26 cellular contexts compared by ENCODE assay signal in the genomic region with DNA sequence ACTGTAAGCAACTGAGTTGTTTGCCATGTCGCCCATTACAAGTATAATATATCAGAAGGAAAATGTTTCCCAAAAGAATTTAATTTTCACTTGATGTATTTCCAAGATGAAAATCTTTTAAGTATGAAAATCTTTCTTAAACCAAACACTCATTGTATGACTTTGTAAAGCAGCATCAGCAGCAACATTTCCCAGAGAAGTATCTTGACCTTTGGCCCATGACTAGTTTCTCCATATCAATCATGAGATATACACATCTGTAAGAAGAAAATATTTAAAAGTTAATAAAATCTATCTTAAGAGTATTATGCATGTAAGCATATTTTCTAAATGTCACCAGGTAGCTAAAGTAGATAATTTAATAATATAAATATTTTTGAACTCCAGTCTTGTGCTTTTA.
"Had no signal": no experiment of that assay in that cellular context is flagged by ENCODE, and none has a peak within 500 bp of the region (broad histone marks: within the 10 kb centered on the region; RNA-seq: fewer than 3 reads in every experiment).

No MANE protein-coding gene starts in this region.

- H3K9me3 Mint-ChIP-seq: activated naive CD4-positive, alpha-beta T cell treated with anti-CD3 and anti-CD28 coated beads, Interleukin-2, amount 50 U/mL, for 24 hours; activated T-cell treated with anti-CD3 and anti-CD28 coated beads, Interleukin-2, amount 50 U/mL, for 4 hours; naive B cell had no signal

- H3K27ac Mint-ChIP-seq: activated CD4-positive, alpha-beta memory T cell treated with anti-CD3 and anti-CD28 coated beads, Interleukin-2, amount 10 ng/mL, durations not matched to agents 7 days and 5 days; activated CD4-positive, alpha-beta T cell treated with anti-CD3 and anti-CD28 coated beads, Interleukin-2, amount 10 ng/mL, durations not matched to agents 7 days and 5 days; activated naive CD4-positive, alpha-beta T cell treated with anti-CD3 and anti-CD28 coated beads, Interleukin-2, amount 50 U/mL, for 24 hours; activated naive CD8-positive, alpha-beta T cell treated with anti-CD3 and anti-CD28 coated beads, Interleukin-2, amount 50 U/mL, for 24 hours; activated T-helper 2 cell treated with anti-CD3 and anti-CD28 coated beads, Interferon-gamma antibody, Interleukin-2, Interleukin-4, amounts not matched to agents 10 μg/mL and 5 μg/mL and 100 μg/mL, durations not matched to agents 14 hours and 24 hours and 36 hours; nephron progenitor cell; progenitor cell of endocrine pancreas had no signal

- H3K36me3 ChIP-seq: right lobe of liver, transverse colon had no signal

- H3K4me3 Mint-ChIP-seq: activated CD4-positive, alpha-beta memory T cell treated with anti-CD3 and anti-CD28 coated beads, Interleukin-2, amount 10 ng/mL, durations not matched to agents 7 days and 5 days; activated CD4-positive, alpha-beta T cell treated with anti-CD3 and anti-CD28 coated beads, Interleukin-2, amount 10 ng/mL, durations not matched to agents 7 days and 5 days; activated naive CD4-positive, alpha-beta T cell treated with anti-CD3 and anti-CD28 coated beads, Interleukin-2, amount 50 U/mL, for 24 hours; activated naive CD8-positive, alpha-beta T cell treated with anti-CD3 and anti-CD28 coated beads, Interleukin-2, amount 50 U/mL, for 24 hours; activated T-cell treated with anti-CD3 and anti-CD28 coated beads, Interleukin-2, amount 50 U/mL, for 4 hours; nephron progenitor cell had no signal

- DNase-seq: activated CD4-positive, alpha-beta memory T cell treated with anti-CD3 and anti-CD28 coated beads, Interleukin-2, amount 10 ng/mL, durations not matched to agents 7 days and 5 days; activated CD4-positive, alpha-beta T cell treated with anti-CD3 and anti-CD28 coated beads for 1 hour; activated CD4-positive, alpha-beta T cell treated with anti-CD3 and anti-CD28 coated beads, Interleukin-2, amount 10 ng/mL, durations not matched to agents 7 days and 5 days; activated CD8-positive, alpha-beta memory T cell treated with anti-CD3 and anti-CD28 coated beads, Interleukin-2, amount 50 U/mL, for 48 hours; activated naive CD8-positive, alpha-beta T cell treated with anti-CD3 and anti-CD28 coated beads, Interleukin-2, amount 50 U/mL, for 24 hours; activated T-cell treated with anti-CD3 and anti-CD28 coated beads, Interleukin-2, amount 50 U/mL, for 4 hours; body of pancreas; cortex of kidney; foreskin melanocyte; heart right ventricle; left ventricle myocardium inferior; naive B cell; nephron progenitor cell; right lobe of liver; stimulated activated CD4-positive, alpha-beta T cell treated with anti-CD3 and anti-CD28 coated beads, Interleukin-12 subunit alpha, Interleukin-12 subunit beta, amount 100 ng/mL, for 4 hours; stimulated activated CD4-positive, alpha-beta T cell treated with anti-CD3 and anti-CD28 coated beads, Interleukin-4, amount 100 ng/mL, for 1 hour; stimulated activated naive CD8-positive, alpha-beta T cell treated with anti-CD3 and anti-CD28 coated beads, Interleukin-15, Interleukin-2, amounts not matched to agents 100 U/mL and 50 U/mL, for 24 hours; T-helper 2 cell; testis; transverse colon had no signal

- H3K4me1 Mint-ChIP-seq: activated CD4-positive, alpha-beta memory T cell treated with anti-CD3 and anti-CD28 coated beads, Interleukin-2, amount 10 ng/mL, durations not matched to agents 7 days and 5 days; activated CD4-positive, alpha-beta T cell treated with anti-CD3 and anti-CD28 coated beads, Interleukin-2, amount 10 ng/mL, durations not matched to agents 7 days and 5 days had no signal

- H3K27me3 Mint-ChIP-seq: activated CD4-positive, alpha-beta memory T cell treated with anti-CD3 and anti-CD28 coated beads, Interleukin-2, amount 10 ng/mL, durations not matched to agents 7 days and 5 days; activated CD4-positive, alpha-beta T cell treated with anti-CD3 and anti-CD28 coated beads, Interleukin-2, amount 10 ng/mL, durations not matched to agents 7 days and 5 days; activated naive CD4-positive, alpha-beta T cell treated with anti-CD3 and anti-CD28 coated beads, Interleukin-2, amount 50 U/mL, for 24 hours; activated naive CD8-positive, alpha-beta T cell treated with anti-CD3 and anti-CD28 coated beads, Interleukin-2, amount 50 U/mL, for 24 hours; naive B cell; progenitor cell of endocrine pancreas had no signal

- ATAC-seq: activated naive CD8-positive, alpha-beta T cell treated with anti-CD3 and anti-CD28 coated beads, Interleukin-2, amount 50 U/mL, for 24 hours; activated T-cell treated with anti-CD3 and anti-CD28 coated beads, Interleukin-2, amount 50 U/mL, for 4 hours; body of pancreas; esophagus mucosa; heart right ventricle; right lobe of liver; stimulated activated naive CD8-positive, alpha-beta T cell treated with anti-CD3 and anti-CD28 coated beads, Interleukin-15, Interleukin-2, amounts not matched to agents 100 U/mL and 50 U/mL, for 24 hours had no signal

- H3K4me3 ChIP-seq: body of pancreas, heart right ventricle, left ventricle myocardium inferior, lung, right lobe of liver, testis, transverse colon had no signal

- H3K9me3 ChIP-seq: body of pancreas, heart right ventricle, left ventricle myocardium inferior, neutrophil, right lobe of liver, testis, transverse colon had no signal

- H3K27me3 ChIP-seq: body of pancreas, heart right ventricle, neutrophil, right lobe of liver, testis, transverse colon had no signal

- H3K27ac ChIP-seq: body of pancreas, heart right ventricle, left ventricle myocardium inferior, right lobe of liver, testis, transverse colon had no signal

- H3K4me1 ChIP-seq: right lobe of liver, testis had no signal
